In genomic region chr2:223873672-223874071, GRCh38 we compare ENCODE assay signal across 26 cellular contexts. TPM values are rescaled to one million over a fixed set of nuclear protein-coding genes. Genes with fewer than 3 reads are reported as not detected.
A peak's percentile ranks its signal among the peaks of the same experiment; 100 is the strongest.
DNase-seq lines count a peak whose midpoint lies in the region; ATAC-seq, FAIRE-seq and TF ChIP-seq lines count a peak whose summit lies in the region.
"Had no signal": no experiment of that assay in that cellular context is flagged by ENCODE, and none has a peak within 500 bp of the region (broad histone marks: within the 10 kb centered on the region; RNA-seq: fewer than 3 reads in every experiment).

No MANE protein-coding gene starts in this region.

- no peaks in the 10 kb centered on the region for H3K79me2 ChIP-seq in H1 (ENCODE audit: control insufficient read depth in 1 of 2, insufficient read depth in 2 of 2, low read length in 2 of 2)

- H3K27ac Mint-ChIP-seq in activated T-cell treated with anti-CD3 and anti-CD28 coated beads, Interleukin-2, amount 50 U/mL, for 72 hours = no peak overlapping the region
- H3K27ac Mint-ChIP-seq: CD4-positive, alpha-beta memory T cell; CD8-positive, alpha-beta memory T cell had no signal

- CTCF ChIA-PET in H1 (lab: Charles Lee; ENCODE audit: partially characterized antibody) = interaction anchor here (0.6 to 1.5 kb wide), 3 partner anchors 13 to 22 kb away, joined by 3 to 7 read pairs (median 3); no protein-coding TSS in a partner anchor

- no peak for TF ChIP-seq POLR2A in H1 (IDR thresholded peaks at IDR 0.05; ENCODE audit: control extremely low read depth in 1 of 2, low read depth in 2 of 2, low read length in 2 of 2)

- no peak overlapping the region for H3K14ac ChIP-seq in H1 (ENCODE audit: insufficient read length)

- no peak overlapping the region for H3K18ac ChIP-seq in H1 (ENCODE audit: extremely low read depth, low read length)

- H3K56ac ChIP-seq in H1 (replicated peaks; ENCODE audit: insufficient read length, low read depth, low read length) = no peak overlapping the region

- no peaks in the 10 kb centered on the region; a peak in 1 of 4 replicates for H3K9me3 ChIP-seq in H1 (ENCODE audit: insufficient read depth in 2 of 2, low read depth in 1 of 2, low read length in 1 of 2)
- H3K9me3 ChIP-seq: BE2C, BLaER1 had no signal

- FAIRE-seq in A204.1 (lab: Jason Lieb, UNC) (peak; percentile 55), HTR-8/SVneo (lab: Jason Lieb, UNC) (peak; percentile 23), H1 (lab: Jason Lieb, UNC) (no peak)
- FAIRE-seq: GM12891, GM19239 had no signal

- H2BK20ac ChIP-seq in H1 (ENCODE audit: low read length) = no peak overlapping the region

- no peak overlapping the region for H2BK15ac ChIP-seq in H1 (ENCODE audit: low read length)

- peaks cover 8 to 30% (median 24%) of the 10 kb centered on the region in 4 experiments for H3K36me3 ChIP-seq in H1 (ENCODE audit: control insufficient read depth in 2 of 4, insufficient read depth in 4 of 4, low read length in 3 of 4)
- H3K36me3 ChIP-seq: BE2C had no signal

- no peak overlapping the region for H4K8ac ChIP-seq in H1 (ENCODE audit: extremely low read depth, insufficient read depth, low read length)

- H3K4me1 Mint-ChIP-seq in activated T-cell treated with anti-CD3 and anti-CD28 coated beads, Interleukin-2, amount 50 U/mL, for 72 hours (ENCODE audit: low read depth) = no peaks in the 10 kb centered on the region
- H3K4me1 Mint-ChIP-seq: CD8-positive, alpha-beta memory T cell had no signal

- 100% methylated on average over 3 of the region's 3 CpGs; no CpG with 5 or more reads in 1 of the 2 experiments for WGBS in H1 (ENCODE audit: extremely low coverage in 1 of 2, insufficient coverage in 1 of 2, insufficient read length in 1 of 2, insufficient replicate concordance in 2 of 2, low coverage in 1 of 2, low lambda C conversion rate in 2 of 2, missing lambda C conversion rate in 1 of 2), 2 experiments

- no peak overlapping the region for H4K5ac ChIP-seq in H1 (ENCODE audit: insufficient read length, low read depth, low read length)

- TF ChIP-seq RAD21 in H1 (IDR thresholded peaks at IDR 0.05 in 1 of 2, conservative IDR thresholded peaks at IDR 0.05 in 1 of 2; ENCODE audit: low read depth in 2 of 2, low read length in 2 of 2) = no peak

- ATAC-seq in activated T-cell treated with anti-CD3 and anti-CD28 coated beads, Interleukin-2, amount 50 U/mL, for 72 hours (replicated peaks in 1 of 2) = no peak

- H3K23me2 ChIP-seq in H1 (ENCODE audit: low read depth, low read length) = no peaks in the 10 kb centered on the region; the same call in 1 of the 2 replicates

- H3K79me1 ChIP-seq in H1 (ENCODE audit: low read depth, low read length) = no peaks in the 10 kb centered on the region

- H3K27me3 ChIP-seq in H1 (replicated peaks in 1 of 4; ENCODE audit: control insufficient read depth in 3 of 4, extremely low read depth in 1 of 4, insufficient read depth in 3 of 4, low read length in 3 of 4) = no peaks in the 10 kb centered on the region
- H3K27me3 ChIP-seq: BE2C, BLaER1 had no signal

- no peak overlapping the region for H3K4me3 Mint-ChIP-seq in activated T-cell treated with anti-CD3 and anti-CD28 coated beads, Interleukin-2, amount 50 U/mL, for 72 hours
- H3K4me3 Mint-ChIP-seq: CD14-positive monocyte; CD4-positive, alpha-beta memory T cell; CD4-positive, CD25-positive, alpha-beta regulatory T cell; CD8-positive, alpha-beta memory T cell had no signal

- H3K4me1 ChIP-seq in H1 (replicated peaks in 1 of 4; ENCODE audit: control insufficient read depth in 3 of 4, insufficient read depth in 4 of 4, low read length in 3 of 4) = no peaks in the 10 kb centered on the region
- H3K4me1 ChIP-seq: BE2C, BLaER1 had no signal

- no peak overlapping the region for H2BK5ac ChIP-seq in H1 (ENCODE audit: low read depth, low read length)

- peak; percentile 15 for DNase-seq in activated CD8-positive, alpha-beta memory T cell treated with anti-CD3 and anti-CD28 coated beads for 24 hours
- no peak for DNase-seq in activated CD8-positive, alpha-beta memory T cell treated with anti-CD3 and anti-CD28 coated beads, Interleukin-2, amount 50 U/mL, for 4 hours
- DNase-seq in HTR-8/SVneo (ENCODE audit: insufficient read length, low spot score) (no peak), H1 (ENCODE audit: low read depth in 1 of 2, low spot score in 2 of 2) (no peak), RPMI8226 (no peak)
- DNase-seq in activated T-cell treated with anti-CD3 and anti-CD28 coated beads, Interleukin-2, amount 50 U/mL, for 72 hours = no peak
- DNase-seq: ACHN; BE2C; C1 segment of cervical spinal cord; CD4-positive, alpha-beta memory T cell; CD4-positive, CD25-positive, alpha-beta regulatory T cell; CD8-positive, alpha-beta memory T cell; COR-L47; DMS 273 treated with DMSO at 0.1 percent for 48 hours; DMS153; DMS53; DMS79; DND-41; EL; GDM1 had no signal

- H2BK12ac ChIP-seq in H1 (ENCODE audit: low read depth, low read length) = no peak overlapping the region

- no peak overlapping the region for H3K4me2 ChIP-seq in H1 (ENCODE audit: insufficient read depth in 1 of 2, low read depth in 2 of 2, low read length in 2 of 2)
- H3K4me2 ChIP-seq: BLaER1 had no signal

- H3K9ac ChIP-seq in H1 (replicated peaks in 1 of 4; ENCODE audit: extremely low read depth in 1 of 4, low read depth in 3 of 4, low read length in 3 of 4) = no peak overlapping the region
- H3K9ac ChIP-seq: BLaER1 had no signal

- H3K4ac ChIP-seq in H1 (replicated peaks; ENCODE audit: insufficient read length, low read depth, low read length) = no peak overlapping the region

- no peak for TF ChIP-seq CTCF in H1 (IDR thresholded peaks at IDR 0.05; ENCODE audit: control extremely low read depth in 1 of 3, insufficient read depth in 1 of 3, low read depth in 1 of 3, low read length in 3 of 3)

- H3K36me3 Mint-ChIP-seq in activated T-cell treated with anti-CD3 and anti-CD28 coated beads, Interleukin-2, amount 50 U/mL, for 72 hours (ENCODE audit: insufficient read depth in 2 of 2) = peaks cover 11 to 18% of the 10 kb centered on the region in 2 donors

- H3K23ac ChIP-seq in H1 (ENCODE audit: insufficient read length) = no peak overlapping the region

- POLR2A ChIA-PET in H1 (lab: Charles Lee; ENCODE audit: partially characterized antibody) = interaction anchor here (0.6 kb wide), 1 partner anchor 57 kb away, joined by 3 read pairs; no protein-coding TSS in a partner anchor

- H3K27me3 Mint-ChIP-seq in activated T-cell treated with anti-CD3 and anti-CD28 coated beads, Interleukin-2, amount 50 U/mL, for 72 hours (ENCODE audit: low read depth) = no peaks in the 10 kb centered on the region
- H3K27me3 Mint-ChIP-seq: CD4-positive, alpha-beta memory T cell; CD4-positive, CD25-positive, alpha-beta regulatory T cell; CD8-positive, alpha-beta memory T cell had no signal

- no peak overlapping the region for H2AFZ ChIP-seq in H1 (ENCODE audit: low read length)

- H4K91ac ChIP-seq in H1 (replicated peaks; ENCODE audit: insufficient read length, low read length) = no peak overlapping the region

- no peak overlapping the region for H3K27ac ChIP-seq in H1 (ENCODE audit: low read depth, low read length)
- H3K27ac ChIP-seq: 22Rv1, BLaER1 had no signal

- TF ChIP-seq EP300 in H1 (IDR thresholded peaks at IDR 0.05; ENCODE audit: borderline replicate concordance in 1 of 2, low read depth in 2 of 2, low read length in 2 of 2) = no peak

- H4K20me1 ChIP-seq in H1 (replicated peaks in 1 of 2; ENCODE audit: control insufficient read depth in 1 of 2, insufficient read depth in 2 of 2, low read length in 2 of 2) = no peaks in the 10 kb centered on the region
- H4K20me1 ChIP-seq: BLaER1 had no signal

- no peaks in the 10 kb centered on the region for H3K9me3 Mint-ChIP-seq in activated T-cell treated with anti-CD3 and anti-CD28 coated beads, Interleukin-2, amount 50 U/mL, for 72 hours
- H3K9me3 Mint-ChIP-seq: CD14-positive monocyte; CD4-positive, alpha-beta memory T cell; CD4-positive, CD25-positive, alpha-beta regulatory T cell; CD8-positive, alpha-beta memory T cell had no signal

- H2BK120ac ChIP-seq in H1 (replicated peaks; ENCODE audit: low read depth, low read length) = no peak overlapping the region

- H3K4me3 ChIP-seq in H1 (ENCODE audit: extremely low read depth in 1 of 4, insufficient read depth in 2 of 4, low read depth in 3 of 4, low read length in 4 of 4) = no peak overlapping the region
- H3K4me3 ChIP-seq: BLaER1 had no signal

- H2AK5ac ChIP-seq in H1 (ENCODE audit: low read depth, low read length) = no peak overlapping the region

TF ChIP-seq in H1, 55 proteins besides CTCF, POLR2A, EP300 and RAD21:
- TF ChIP-seq POLR2AphosphoS5 (IDR thresholded peaks at IDR 0.05; ENCODE audit: low read depth, low read length) (0 out of 2 replicates have a peak, but pooled peaks have one; percentile 35), SIRT6 (IDR thresholded peaks at IDR 0.05; ENCODE audit: low read length) (no peak)

RNA-seq across cellular contexts. Expression of gene AP1S3, which starts 36.3 kb away (rescaled TPM):
- 19.7 and 20.2 TPM in 2 replicates for total RNA-seq in H1 (2021; fragmentation: NEBNext Ultra II Directional; extraction: Animal tissue kit (Norgen Biotek cat#: 25700))
- polyA plus RNA-seq in H1 (2011; rRNA removed) = 2.9 and 3.9 TPM in 2 replicates
- polyA plus RNA-seq in H1 (2011; cell fraction: cytosol; rRNA removed) = 6.2 TPM
- polyA plus RNA-seq in H1 (2011; cell fraction: nucleus; rRNA removed) = 2.0 TPM
- polyA plus RNA-seq in H1 (2012, experiment 1 of 2) = 7.5 to 9.6 TPM (median 9.0 TPM) in 4 replicates
- 6.5 TPM for polyA plus RNA-seq in H1 (2012, experiment 2 of 2)
- 9.1 TPM for polyA plus RNA-seq in H1 (2013, experiment 1 of 2)
- polyA plus RNA-seq in H1 (2013, experiment 2 of 2) = 10.2 TPM
- 3.7 and 4.7 TPM in 2 replicates for polyA minus RNA-seq in H1 (2011; rRNA and poly(A)+ RNA removed)
- polyA minus RNA-seq in H1 (2011; cell fraction: cytosol; rRNA and poly(A)+ RNA removed) = 14.2 TPM
- 10.2 TPM for polyA minus RNA-seq in H1 (2011; cell fraction: nucleus; rRNA and poly(A)+ RNA removed)
- 1 to 10 TPM; 5.2 to 5.6 TPM for total RNA-seq in activated T-cell treated with anti-CD3 and anti-CD28 coated beads, Interleukin-2, amount 50 U/mL, for 72 hours
